Comparison of ENCODE assay signal across 10 cellular contexts in the genomic region with DNA sequence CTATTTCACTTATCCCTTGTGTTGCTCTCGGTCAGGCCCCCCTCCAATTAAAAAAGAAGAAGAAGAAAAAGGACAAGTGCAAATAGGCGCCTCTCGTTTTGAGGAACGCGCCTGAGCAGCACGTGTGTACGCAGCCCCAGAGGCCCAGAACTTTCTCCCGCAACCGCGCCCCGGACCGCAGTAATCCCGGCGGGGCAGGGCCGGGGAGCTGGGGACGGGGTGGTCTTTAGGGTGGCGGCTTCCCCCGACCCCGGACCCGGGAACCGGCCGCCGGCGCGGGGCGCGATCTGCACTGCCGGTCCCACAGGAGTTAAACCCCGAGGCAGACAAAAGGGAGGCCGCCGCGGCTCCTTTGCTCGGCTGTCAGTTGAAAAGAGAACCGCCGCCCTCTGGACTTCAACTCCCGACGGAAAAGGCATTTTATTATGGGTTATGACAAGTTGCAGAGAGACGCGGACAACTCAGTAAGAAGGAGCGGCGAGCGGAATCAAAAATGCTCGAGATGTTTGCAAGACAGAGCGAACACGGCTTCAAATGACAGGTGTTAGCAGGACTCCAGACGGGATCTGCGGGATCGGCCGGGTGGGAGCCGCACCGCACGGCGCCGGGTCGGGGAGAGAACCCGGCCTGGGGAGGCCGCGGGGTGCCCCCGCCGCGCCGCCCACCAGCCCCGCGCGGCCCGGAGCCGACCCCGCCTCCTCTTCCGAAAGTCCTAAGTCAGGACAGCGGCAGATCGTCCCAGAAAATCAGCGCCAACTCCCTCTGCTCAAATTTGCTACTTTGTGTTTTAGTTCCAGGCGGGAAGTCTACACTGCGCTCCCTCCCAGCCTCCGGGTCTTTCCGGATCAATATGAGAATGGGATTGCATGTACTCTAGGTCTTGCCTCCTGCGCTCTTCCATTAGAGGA.
DNase-seq lines count a peak whose midpoint lies in the region; ATAC-seq and TF ChIP-seq lines count a peak whose summit lies in the region.
"Had no signal": no experiment of that assay in that cellular context is flagged by ENCODE, and none has a peak within 500 bp of the region (broad histone marks: within the 10 kb centered on the region; RNA-seq: fewer than 3 reads in every experiment).

No MANE protein-coding gene starts in this region.

- TF ChIP-seq POLR2A in suprapubic skin (IDR thresholded peaks at IDR 0.05) = no peak

- CTCF ChIA-PET in activated naive CD4-positive, alpha-beta T cell treated with anti-CD3 and anti-CD28 coated beads, Interleukin-2, amount 10 ng/mL, durations not matched to agents 7 days and 5 days (lab: Charles Lee) = no interaction called here

- H3K4me3 Mint-ChIP-seq in activated naive CD4-positive, alpha-beta T cell treated with anti-CD3 and anti-CD28 coated beads, Interleukin-2, amount 10 ng/mL, durations not matched to agents 7 days and 5 days = no peak overlapping the region
- H3K4me3 Mint-ChIP-seq: stimulated activated naive CD8-positive, alpha-beta T cell treated with anti-CD3 and anti-CD28 coated beads, Interleukin-15, Interleukin-2, amounts not matched to agents 100 ng/mL and 50 ng/mL, for 24 hours had no signal

- DNase-seq in NCI-H748 (lab: John Stamatoyannopoulos, UW; ENCODE audit: unreplicated experiment) (peak; percentile 14), NCI-H748 treated with DMSO at 0.1 percent for 48 hours (lab: John Stamatoyannopoulos, UW) (no peak), colonic mucosa (no peak), left lobe of liver (ENCODE audit: low spot score) (no peak), suprapubic skin (ENCODE audit: low spot score in 2 of 2) (no peak), H4 (ENCODE audit: low spot score) (no peak)
- DNase-seq in activated naive CD4-positive, alpha-beta T cell treated with anti-CD3 and anti-CD28 coated beads, Interleukin-2, amount 10 ng/mL, durations not matched to agents 7 days and 5 days = no peak
- DNase-seq: NCI-H82 had no signal

- peak; percentile 48 for ATAC-seq in left lobe of liver
- ATAC-seq in GM18520 (IDR thresholded peaks at IDR 0.05; ENCODE audit: unreplicated experiment) = no peak

- no peak overlapping the region for H3K9ac ChIP-seq in colonic mucosa (ENCODE audit: low read depth in 2 of 2, low read length in 2 of 2)

- H3K4me3 ChIP-seq in colonic mucosa = peak overlapping the region; percentile 4
- peak overlapping the region; percentile 45 for H3K4me3 ChIP-seq in suprapubic skin

- H3K9me3 ChIP-seq in colonic mucosa = no peaks in the 10 kb centered on the region
- H3K9me3 ChIP-seq in suprapubic skin = no peaks in the 10 kb centered on the region

- no peaks in the 10 kb centered on the region for H3K4me1 Mint-ChIP-seq in activated naive CD4-positive, alpha-beta T cell treated with anti-CD3 and anti-CD28 coated beads, Interleukin-2, amount 10 ng/mL, durations not matched to agents 7 days and 5 days

- H3K27ac ChIP-seq in colonic mucosa (no peak overlapping the region), suprapubic skin (no peak overlapping the region)

- peaks cover 49% of the 10 kb centered on the region for H3K27me3 ChIP-seq in colonic mucosa
- peaks cover 96% of the 10 kb centered on the region for H3K27me3 ChIP-seq in suprapubic skin

- WGBS in suprapubic skin = 5% methylated on average over 54 of the region's 77 CpGs

- no peaks in the 10 kb centered on the region for H3K36me3 Mint-ChIP-seq in activated naive CD4-positive, alpha-beta T cell treated with anti-CD3 and anti-CD28 coated beads, Interleukin-2, amount 10 ng/mL, durations not matched to agents 7 days and 5 days

- peaks cover 79% of the 10 kb centered on the region for H3K27me3 Mint-ChIP-seq in activated naive CD4-positive, alpha-beta T cell treated with anti-CD3 and anti-CD28 coated beads, Interleukin-2, amount 10 ng/mL, durations not matched to agents 7 days and 5 days

- H3K27ac Mint-ChIP-seq in activated naive CD4-positive, alpha-beta T cell treated with anti-CD3 and anti-CD28 coated beads, Interleukin-2, amount 10 ng/mL, durations not matched to agents 7 days and 5 days = no peak overlapping the region
- H3K27ac Mint-ChIP-seq: stimulated activated naive CD8-positive, alpha-beta T cell treated with anti-CD3 and anti-CD28 coated beads, Interleukin-15, Interleukin-2, amounts not matched to agents 100 ng/mL and 50 ng/mL, for 24 hours had no signal

- TF ChIP-seq CTCF in colonic mucosa (IDR thresholded peaks at IDR 0.05) (no peak), suprapubic skin (IDR thresholded peaks at IDR 0.05) (no peak)

- no peaks in the 10 kb centered on the region for H3K9me3 Mint-ChIP-seq in activated naive CD4-positive, alpha-beta T cell treated with anti-CD3 and anti-CD28 coated beads, Interleukin-2, amount 10 ng/mL, durations not matched to agents 7 days and 5 days
- H3K9me3 Mint-ChIP-seq: stimulated activated naive CD8-positive, alpha-beta T cell treated with anti-CD3 and anti-CD28 coated beads, Interleukin-15, Interleukin-2, amounts not matched to agents 100 ng/mL and 50 ng/mL, for 24 hours had no signal

- no peak for TF ChIP-seq EP300 in suprapubic skin (IDR thresholded peaks at IDR 0.05)

- H3K36me3 ChIP-seq in colonic mucosa = no peaks in the 10 kb centered on the region
- H3K36me3 ChIP-seq in suprapubic skin = no peaks in the 10 kb centered on the region

- H3K4me1 ChIP-seq in colonic mucosa = peaks cover 6% of the 10 kb centered on the region
- peaks cover 19% of the 10 kb centered on the region for H3K4me1 ChIP-seq in suprapubic skin

- intact Hi-C loops in colonic mucosa (cut with DNase I) = no loop called here
